ENCODE assay signal across 1 cellular context in the genomic region with DNA sequence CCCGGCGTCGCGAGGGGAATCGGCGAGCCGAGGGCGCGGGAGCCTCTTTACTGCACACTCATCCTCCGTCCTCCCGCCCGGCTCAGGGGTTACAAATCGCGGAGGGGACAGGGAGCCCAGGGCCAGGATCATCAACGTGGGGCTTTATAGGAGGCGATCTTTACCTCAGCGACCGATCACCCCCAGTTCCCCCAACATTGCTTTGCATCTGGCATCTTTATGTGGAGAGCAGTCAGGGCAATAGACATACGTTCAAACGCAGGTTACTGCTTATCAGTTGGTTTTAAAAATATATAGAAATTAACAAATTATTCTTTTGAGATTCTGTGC.
TF ChIP-seq lines count a peak whose summit lies in the region.

No MANE protein-coding gene starts in this region.

TF ChIP-seq in GM23338, 12 proteins besides CTCF, POLR2A, EP300 and RAD21 (continued from another document):
- TF ChIP-seq, protein P1, sequence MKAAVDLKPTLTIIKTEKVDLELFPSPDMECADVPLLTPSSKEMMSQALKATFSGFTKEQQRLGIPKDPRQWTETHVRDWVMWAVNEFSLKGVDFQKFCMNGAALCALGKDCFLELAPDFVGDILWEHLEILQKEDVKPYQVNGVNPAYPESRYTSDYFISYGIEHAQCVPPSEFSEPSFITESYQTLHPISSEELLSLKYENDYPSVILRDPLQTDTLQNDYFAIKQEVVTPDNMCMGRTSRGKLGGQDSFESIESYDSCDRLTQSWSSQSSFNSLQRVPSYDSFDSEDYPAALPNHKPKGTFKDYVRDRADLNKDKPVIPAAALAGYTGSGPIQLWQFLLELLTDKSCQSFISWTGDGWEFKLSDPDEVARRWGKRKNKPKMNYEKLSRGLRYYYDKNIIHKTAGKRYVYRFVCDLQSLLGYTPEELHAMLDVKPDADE (IDR thresholded peaks at IDR 0.05) = no peak
- TF ChIP-seq POLR2AphosphoS5 (IDR thresholded peaks at IDR 0.05; ENCODE audit: low read depth) = no peak
- TF ChIP-seq CREB1 (CRISPR knock-in tag; IDR thresholded peaks at IDR 0.05; ENCODE audit: low read depth) = no peak
- TF ChIP-seq EZH2phosphoT487 (IDR thresholded peaks at IDR 0.05; ENCODE audit: unreplicated experiment) = no peak
- no peak for TF ChIP-seq EZH2 (IDR thresholded peaks at IDR 0.05; ENCODE audit: low read depth, unreplicated experiment)
- TF ChIP-seq STAT1 (IDR thresholded peaks at IDR 0.05; ENCODE audit: unreplicated experiment) = no peak
- TF ChIP-seq, protein P2, sequence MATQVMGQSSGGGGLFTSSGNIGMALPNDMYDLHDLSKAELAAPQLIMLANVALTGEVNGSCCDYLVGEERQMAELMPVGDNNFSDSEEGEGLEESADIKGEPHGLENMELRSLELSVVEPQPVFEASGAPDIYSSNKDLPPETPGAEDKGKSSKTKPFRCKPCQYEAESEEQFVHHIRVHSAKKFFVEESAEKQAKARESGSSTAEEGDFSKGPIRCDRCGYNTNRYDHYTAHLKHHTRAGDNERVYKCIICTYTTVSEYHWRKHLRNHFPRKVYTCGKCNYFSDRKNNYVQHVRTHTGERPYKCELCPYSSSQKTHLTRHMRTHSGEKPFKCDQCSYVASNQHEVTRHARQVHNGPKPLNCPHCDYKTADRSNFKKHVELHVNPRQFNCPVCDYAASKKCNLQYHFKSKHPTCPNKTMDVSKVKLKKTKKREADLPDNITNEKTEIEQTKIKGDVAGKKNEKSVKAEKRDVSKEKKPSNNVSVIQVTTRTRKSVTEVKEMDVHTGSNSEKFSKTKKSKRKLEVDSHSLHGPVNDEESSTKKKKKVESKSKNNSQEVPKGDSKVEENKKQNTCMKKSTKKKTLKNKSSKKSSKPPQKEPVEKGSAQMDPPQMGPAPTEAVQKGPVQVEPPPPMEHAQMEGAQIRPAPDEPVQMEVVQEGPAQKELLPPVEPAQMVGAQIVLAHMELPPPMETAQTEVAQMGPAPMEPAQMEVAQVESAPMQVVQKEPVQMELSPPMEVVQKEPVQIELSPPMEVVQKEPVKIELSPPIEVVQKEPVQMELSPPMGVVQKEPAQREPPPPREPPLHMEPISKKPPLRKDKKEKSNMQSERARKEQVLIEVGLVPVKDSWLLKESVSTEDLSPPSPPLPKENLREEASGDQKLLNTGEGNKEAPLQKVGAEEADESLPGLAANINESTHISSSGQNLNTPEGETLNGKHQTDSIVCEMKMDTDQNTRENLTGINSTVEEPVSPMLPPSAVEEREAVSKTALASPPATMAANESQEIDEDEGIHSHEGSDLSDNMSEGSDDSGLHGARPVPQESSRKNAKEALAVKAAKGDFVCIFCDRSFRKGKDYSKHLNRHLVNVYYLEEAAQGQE (IDR thresholded peaks at IDR 0.05; ENCODE audit: unreplicated experiment) = no peak
- no peak for TF ChIP-seq NANOG (IDR thresholded peaks at IDR 0.05; ENCODE audit: borderline replicate concordance)
